Comparison of ENCODE assay signal across 1 cellular context in the genomic region with DNA sequence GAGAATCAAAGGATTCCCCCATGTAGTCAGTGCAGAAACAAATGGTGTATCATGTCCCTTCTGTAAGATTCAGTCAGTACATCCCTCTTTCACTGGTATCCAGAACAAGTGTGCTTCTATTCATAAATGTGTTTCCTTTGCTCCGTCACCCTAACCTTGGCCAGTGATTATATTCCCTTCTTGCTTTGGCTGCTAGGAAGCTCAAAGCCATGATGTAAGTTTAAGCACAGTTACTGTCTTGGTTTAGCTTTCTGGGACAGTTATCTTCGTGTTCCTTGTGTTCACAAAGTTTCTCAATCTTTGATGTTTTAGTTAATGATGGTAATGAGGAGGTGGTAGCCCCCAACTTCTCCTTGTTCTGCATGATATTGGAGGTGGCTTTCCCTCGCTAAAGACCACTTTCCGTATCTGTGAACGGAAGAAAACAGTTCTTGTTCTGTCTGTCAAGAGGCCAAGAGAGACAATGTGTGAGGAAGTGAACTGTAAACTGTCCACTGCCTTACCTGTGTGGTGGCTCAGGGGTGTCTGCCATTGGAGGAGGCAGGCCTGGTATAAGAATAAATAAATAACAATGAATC.
TF ChIP-seq lines count a peak whose summit lies in the region.

No MANE protein-coding gene starts in this region.

TF ChIP-seq in A549, 52 proteins besides CTCF, POLR2A, EP300 and RAD21 (continued from another document):
- TF ChIP-seq, protein P1, sequence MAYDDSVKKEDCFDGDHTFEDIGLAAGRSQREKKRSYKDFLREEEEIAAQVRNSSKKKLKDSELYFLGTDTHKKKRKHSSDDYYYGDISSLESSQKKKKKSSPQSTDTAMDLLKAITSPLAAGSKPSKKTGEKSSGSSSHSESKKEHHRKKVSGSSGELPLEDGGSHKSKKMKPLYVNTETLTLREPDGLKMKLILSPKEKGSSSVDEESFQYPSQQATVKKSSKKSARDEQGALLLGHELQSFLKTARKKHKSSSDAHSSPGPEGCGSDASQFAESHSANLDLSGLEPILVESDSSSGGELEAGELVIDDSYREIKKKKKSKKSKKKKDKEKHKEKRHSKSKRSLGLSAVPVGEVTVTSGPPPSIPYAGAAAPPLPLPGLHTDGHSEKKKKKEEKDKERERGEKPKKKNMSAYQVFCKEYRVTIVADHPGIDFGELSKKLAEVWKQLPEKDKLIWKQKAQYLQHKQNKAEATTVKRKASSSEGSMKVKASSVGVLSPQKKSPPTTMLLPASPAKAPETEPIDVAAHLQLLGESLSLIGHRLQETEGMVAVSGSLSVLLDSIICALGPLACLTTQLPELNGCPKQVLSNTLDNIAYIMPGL (CRISPR knock-in tag; IDR thresholded peaks at IDR 0.05; ENCODE audit: borderline replicate concordance), result no peak
